In the genomic region with DNA sequence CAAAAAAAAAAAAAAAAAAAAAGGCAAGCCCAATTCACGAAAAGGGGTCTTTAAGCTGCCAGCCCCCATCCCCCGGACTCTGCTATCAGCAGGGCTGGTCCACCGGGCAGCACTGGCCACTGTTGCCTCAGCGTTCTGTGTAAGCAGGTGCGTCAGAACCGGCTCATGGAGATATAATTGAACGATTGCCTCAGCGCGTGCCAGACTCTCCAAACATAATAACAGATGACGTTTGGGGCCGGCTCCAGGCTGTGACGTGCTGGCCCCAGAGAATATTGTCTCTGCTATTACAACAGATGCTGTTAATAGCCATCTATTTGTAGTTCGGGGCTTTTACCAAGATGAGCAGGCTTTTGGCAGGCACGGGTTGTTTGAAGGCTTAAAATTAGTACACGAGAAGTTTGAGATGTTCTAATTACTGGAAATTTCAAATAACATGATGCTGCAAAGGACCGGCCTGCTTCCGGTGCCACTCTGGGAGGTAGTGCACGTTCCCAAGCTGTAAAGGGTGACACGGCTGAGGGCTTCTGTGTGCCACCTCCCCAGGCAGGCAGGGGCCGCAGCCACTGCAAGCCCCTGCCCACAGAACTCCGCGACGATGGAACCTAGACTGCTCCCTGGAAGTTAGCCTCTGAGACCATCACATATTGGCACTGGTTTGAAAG, we compare ENCODE assay signal across 12 cellular contexts. TPM values are rescaled to one million over a fixed set of nuclear protein-coding genes. Genes with fewer than 3 reads are reported as not detected.
A peak's percentile ranks its signal among the peaks of the same experiment; 100 is the strongest.
DNase-seq lines count a peak whose midpoint lies in the region; TF ChIP-seq lines count a peak whose summit lies in the region.
"Not testable (repeated sequence)": the region's sequence is repeated elsewhere in the genome, so short reads cannot be mapped to it uniquely, and the experiment has no call there.
"Had no signal": no experiment of that assay in that cellular context is flagged by ENCODE, and none has a peak within 500 bp of the region (broad histone marks: within the 10 kb centered on the region; RNA-seq: fewer than 3 reads in every experiment).

No MANE protein-coding gene starts in this region.

- H3K4me3 ChIP-seq in brain microvascular endothelial cell (ENCODE audit: low read depth, low read length); stomach smooth muscle (ENCODE audit: low read length in 2 of 2): not testable (repeated sequence)

- peak overlapping the region in 1 of 2 donors; percentile 53 for H3K9ac ChIP-seq in stomach smooth muscle (ENCODE audit: low read length in 2 of 2)

- H3K27ac ChIP-seq in brain microvascular endothelial cell, result not testable (repeated sequence)
- peak overlapping the region; percentile 53 for H3K27ac ChIP-seq in stomach smooth muscle (ENCODE audit: low read length)

- H3K36me3 Mint-ChIP-seq in glutamatergic neuron (ENCODE audit: unreplicated experiment), result not testable (repeated sequence)

- peak; percentile 63 for DNase-seq in Ammon's horn (ENCODE audit: low spot score)
- DNase-seq in GOT3 (lab: John Stamatoyannopoulos, UW), result peak; percentile 66
- DNase-seq in NCI-H2029 treated with DMSO at 0.1 percent for 48 hours (lab: John Stamatoyannopoulos, UW), result peak; percentile 2
- DNase-seq in NCI-H774 (lab: John Stamatoyannopoulos, UW), result peak; percentile 78
- DNase-seq in brain microvascular endothelial cell, result peak; percentile 84
- DNase-seq in glutamatergic neuron, result peak; percentile 58
- peak; percentile 57 for DNase-seq in mucosa of gallbladder (ENCODE audit: low spot score)

- not testable (repeated sequence) for H3K27me3 ChIP-seq in brain microvascular endothelial cell (replicated peaks); stomach smooth muscle (ENCODE audit: control insufficient read depth in 1 of 2, insufficient read depth in 2 of 2, low read length in 2 of 2)

- H3K27me3 Mint-ChIP-seq in glutamatergic neuron (ENCODE audit: unreplicated experiment), result not testable (repeated sequence)

- H3K9me3 Mint-ChIP-seq in glutamatergic neuron (ENCODE audit: unreplicated experiment), result peaks cover 12% of the 10 kb centered on the region

- H3K4me1 ChIP-seq in stomach smooth muscle (ENCODE audit: control insufficient read depth, insufficient read depth, low read length), result peaks cover 13% of the 10 kb centered on the region

- H3K9me3 ChIP-seq in stomach smooth muscle (ENCODE audit: control insufficient read depth in 2 of 2, low read length in 2 of 2), result not testable (repeated sequence)

- in situ Hi-C loops in brain microvascular endothelial cell (cut with HindIII; ENCODE audit: low pct_ligation_motif_present, low sequenced_read_pairs), result not testable (repeated sequence)

- H3K27ac Mint-ChIP-seq in glutamatergic neuron (ENCODE audit: unreplicated experiment), result peak overlapping the region; percentile 66

- H3K36me3 ChIP-seq in brain microvascular endothelial cell (replicated peaks); stomach smooth muscle (ENCODE audit: control insufficient read depth in 2 of 2, insufficient read depth in 2 of 2, low read length in 2 of 2): not testable (repeated sequence)

- peaks cover 10% of the 10 kb centered on the region for H3K4me1 Mint-ChIP-seq in glutamatergic neuron (ENCODE audit: low read depth, unreplicated experiment)

- H3K4me3 Mint-ChIP-seq in glutamatergic neuron (ENCODE audit: unreplicated experiment), result not testable (repeated sequence)

- TF ChIP-seq CTCF in brain microvascular endothelial cell (IDR thresholded peaks at IDR 0.05; ENCODE audit: low read depth, low read length, missing control alignments); glutamatergic neuron (IDR thresholded peaks at IDR 0.05; ENCODE audit: partially characterized antibody, unreplicated experiment): not testable (repeated sequence)

RNA-seq across cellular contexts. Expression of gene CA5A, which starts 25.1 kb away (rescaled TPM):
- not detected for total RNA-seq in glutamatergic neuron (ENCODE audit: unreplicated experiment)
- 0.14 TPM for total RNA-seq in mucosa of gallbladder
- total RNA-seq: activated naive CD4-positive, alpha-beta T cell treated with anti-CD3 and anti-CD28 coated beads, Interleukin-2, amount 50 U/mL, for 72 hours; HT-29; kidney epithelial cell; T-helper 17 cell had no signal

RNA-seq across cellular contexts. Expression of gene BANP, which starts 40.0 kb away (rescaled TPM):
- total RNA-seq in glutamatergic neuron (ENCODE audit: unreplicated experiment) (25.5 TPM), mucosa of gallbladder (31.7 TPM)

RNA-seq across cellular contexts. Expression of gene SLC7A5, which starts 41.9 kb away (rescaled TPM):
- total RNA-seq in glutamatergic neuron (ENCODE audit: unreplicated experiment) (205 TPM), mucosa of gallbladder (9.4 TPM)

Comparison
In these comparisons a context has a peak if more than half of its experiments do, and no peak if none do; other contexts are left out.
1. DNase-seq: peak in every context shown above with its lines; median percentile 84 in brain microvascular endothelial cell; 78 in NCI-H774; 66 in GOT3; 63 in Ammon's horn; 58 in glutamatergic neuron; 57 in mucosa of gallbladder; 2 in NCI-H2029 treated with DMSO at 0.1 percent for 48 hours.
2. RNA of gene SLC7A5, which starts 41.9 kb away (total RNA-seq): 205 TPM in glutamatergic neuron (single experiment); 9.4 TPM in mucosa of gallbladder (single experiment); every median in the first group is over 10 times any median in the second.